ENCODE assay signal across 9 cellular contexts in the genomic region with DNA sequence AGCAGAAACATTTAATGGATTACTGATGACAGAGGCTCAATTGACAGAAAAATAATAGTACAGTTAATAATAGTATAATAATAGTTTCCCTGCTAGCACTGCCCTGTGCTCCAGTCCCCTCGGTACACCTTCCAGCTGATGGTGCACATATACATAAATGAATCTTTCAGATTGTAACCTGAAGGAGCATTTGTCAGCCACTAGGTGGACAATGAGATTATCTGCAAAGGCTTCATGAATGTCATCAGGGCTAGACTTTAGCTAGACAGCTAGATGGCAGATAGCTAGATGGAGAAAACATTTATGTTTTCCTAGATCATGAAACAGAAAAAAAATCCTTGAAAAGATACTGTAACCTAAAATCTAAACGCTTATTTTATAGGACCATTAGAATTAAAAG.
DNase-seq lines count a peak whose midpoint lies in the region; ATAC-seq and TF ChIP-seq lines count a peak whose summit lies in the region.
"Had no signal": no experiment of that assay in that cellular context is flagged by ENCODE, and none has a peak within 500 bp of the region (broad histone marks: within the 10 kb centered on the region; RNA-seq: fewer than 3 reads in every experiment).

No MANE protein-coding gene starts in this region.

- H3K9me3 ChIP-seq in A673 (ENCODE audit: low read depth, low read length, poor library complexity, severe bottlenecking) (no peaks in the 10 kb centered on the region), gastroesophageal sphincter (no peaks in the 10 kb centered on the region)

- POLR2A ChIA-PET in A673 (lab: Charles Lee; ENCODE audit: low non-redundant PET) (no interaction called here), RWPE1 (lab: Yijun Ruan, JAX; ENCODE audit: low non-redundant PET) (no interaction called here)

- H3K36me3 ChIP-seq in A673 (ENCODE audit: insufficient read depth, low read length, poor library complexity, severe bottlenecking) = no peaks in the 10 kb centered on the region
- no peaks in the 10 kb centered on the region for H3K36me3 ChIP-seq in gastroesophageal sphincter

- H3K27ac ChIP-seq in A673 (ENCODE audit: low read depth, low read length, poor library complexity, severe bottlenecking) (no peak overlapping the region), RWPE1 (no peak overlapping the region), gastroesophageal sphincter (no peak overlapping the region)

- no peak overlapping the region for H3K4me3 Mint-ChIP-seq in nephron

- H3K27me3 Mint-ChIP-seq in nephron (ENCODE audit: low read depth) = no peaks in the 10 kb centered on the region

- H3K27ac Mint-ChIP-seq in nephron = no peak overlapping the region
- H3K27ac Mint-ChIP-seq: activated naive CD4-positive, alpha-beta T cell treated with anti-CD3 and anti-CD28 coated beads, Interleukin-2, amount 50 U/mL, for 72 hours had no signal

- peak; percentile 99 for ATAC-seq in GM18868 (IDR thresholded peaks at IDR 0.05; ENCODE audit: unreplicated experiment)
- peak; percentile 98 for ATAC-seq in HG02973 (IDR thresholded peaks at IDR 0.05; ENCODE audit: unreplicated experiment)
- no peak for ATAC-seq in gastroesophageal sphincter

- no peaks in the 10 kb centered on the region for H3K4me1 ChIP-seq in A673 (ENCODE audit: insufficient read depth, low read length, poor library complexity, severe bottlenecking)
- no peaks in the 10 kb centered on the region for H3K4me1 ChIP-seq in gastroesophageal sphincter

- H3K36me3 Mint-ChIP-seq in nephron (ENCODE audit: low read depth) = no peaks in the 10 kb centered on the region
- H3K36me3 Mint-ChIP-seq: activated naive CD4-positive, alpha-beta T cell treated with anti-CD3 and anti-CD28 coated beads, Interleukin-2, amount 50 U/mL, for 72 hours had no signal

- 74 to 84% methylated on average over 2 of the region's 2 CpGs for WGBS in gastroesophageal sphincter (ENCODE audit: low coverage in 1 of 2), 2 donors

- no peak for TF ChIP-seq EP300 in gastroesophageal sphincter (IDR thresholded peaks at IDR 0.05)

- CTCF ChIA-PET in A673 (lab: Charles Lee) (no interaction called here), RWPE1 (lab: Yijun Ruan, JAX) (interaction anchor here (0.6 to 1.2 kb wide), 6 partner anchors 9 to 1390 kb away, joined by 3 to 4 read pairs (median 4); no protein-coding TSS in a partner anchor)

- no peaks in the 10 kb centered on the region for H3K4me1 Mint-ChIP-seq in nephron

- intact Hi-C loops in A673 (cut with micrococcal nuclease; ENCODE audit: unreplicated experiment) = no loop called here

- DNase-seq in A673 (ENCODE audit: low spot score) = peak; percentile 3
- peak; percentile 42 for DNase-seq in RWPE1 (ENCODE audit: low spot score)
- DNase-seq in GDM1 (lab: John Stamatoyannopoulos, UW) = no peak
- DNase-seq in NCI-H2196 treated with DMSO at 0.1 percent for 48 hours (lab: John Stamatoyannopoulos, UW; ENCODE audit: unreplicated experiment) = no peak

- TF ChIP-seq CTCF in A673 (conservative IDR thresholded peaks at IDR 0.05; ENCODE audit: low read depth, low read length) (0 out of 2 replicates have a peak, but pooled peaks have one; percentile 17), RWPE1 (conservative IDR thresholded peaks at IDR 0.05; ENCODE audit: low read depth) (peak; percentile 45), nephron (IDR thresholded peaks at IDR 0.05; ENCODE audit: unreplicated experiment in 3 of 3) (peak in 2 of 3 experiments; percentile 10 to 40), gastroesophageal sphincter (IDR thresholded peaks at IDR 0.05) (no peak)

- no peaks in the 10 kb centered on the region for H3K27me3 ChIP-seq in A673 (replicated peaks; ENCODE audit: insufficient read depth, low read depth, low read length, poor library complexity)
- no peaks in the 10 kb centered on the region for H3K27me3 ChIP-seq in gastroesophageal sphincter

- H3K4me3 ChIP-seq in A673 (ENCODE audit: low read depth, low read length, poor library complexity, severe bottlenecking) (no peak overlapping the region), gastroesophageal sphincter (no peak overlapping the region)

- TF ChIP-seq POLR2A in gastroesophageal sphincter (IDR thresholded peaks at IDR 0.05) = no peak

- H3K9me3 Mint-ChIP-seq in nephron = no peaks in the 10 kb centered on the region

- no TSS peak for BruUV-seq in A673 (replicated peaks; lab: Mats Ljungman, UMichigan)

Comparison
In these comparisons a context has a peak if more than half of its experiments do, and no peak if none do; other contexts are left out.
1. DNase-seq: peak in A673 (single experiment) and RWPE1 (single experiment); none in GDM1 (single experiment) and NCI-H2196 treated with DMSO at 0.1 percent for 48 hours (single experiment).
2. CTCF ChIP-seq: peak in A673 (single experiment), RWPE1 (single experiment) and nephron (2 of 3); none in gastroesophageal sphincter (0 of 4).